Comparison of ENCODE assay signal across 29 cellular contexts in the genomic region with DNA sequence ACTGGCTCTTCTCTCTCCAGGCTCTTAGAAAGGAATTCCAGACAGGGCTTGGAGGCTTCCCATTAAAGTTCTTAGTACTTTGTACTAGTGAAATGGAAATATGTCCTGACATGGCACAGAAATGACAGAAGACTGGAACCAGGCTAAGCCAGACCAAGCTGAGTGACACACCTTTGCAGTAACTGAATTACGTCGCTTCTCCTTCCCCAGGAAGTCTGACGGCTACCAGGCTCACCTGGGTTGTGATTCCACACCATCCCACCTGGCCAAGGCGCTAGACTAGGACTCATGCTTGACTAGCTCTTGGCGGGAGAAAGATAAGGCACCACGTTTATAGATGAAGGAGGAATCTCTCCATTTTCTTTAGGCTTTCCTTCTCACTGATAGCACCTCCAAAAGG.
"Had no signal": no experiment of that assay in that cellular context is flagged by ENCODE, and none has a peak within 500 bp of the region (broad histone marks: within the 10 kb centered on the region; RNA-seq: fewer than 3 reads in every experiment).

No MANE protein-coding gene starts in this region.

- H3K4me3 ChIP-seq: breast epithelium, pancreas, prostate gland, spleen, thoracic aorta had no signal

- H3K27me3 Mint-ChIP-seq: activated CD4-positive, alpha-beta memory T cell treated with anti-CD3 and anti-CD28 coated beads, Interleukin-2, amount 10 ng/mL, durations not matched to agents 7 days and 5 days; activated CD4-positive, alpha-beta T cell treated with anti-CD3 and anti-CD28 coated beads, Interleukin-2, amount 10 ng/mL, durations not matched to agents 7 days and 5 days; activated T-cell treated with anti-CD3 and anti-CD28 coated beads, Interleukin-2, amount 50 U/mL, for 24 hours; activated T-helper 17 cell treated with anti-CD3 and anti-CD28 coated beads, Interleukin-2, amount 50 U/mL, for 72 hours; central memory CD8-positive, alpha-beta T cell; dendritic cell treated with granulocyte-macrophage colony-stimulating factor and Interleukin-4, amounts not matched to agents 40 ng/mL and 50 ng/mL, for 4 days; naive thymus-derived CD4-positive, alpha-beta T cell; stimulated activated naive CD8-positive, alpha-beta T cell treated with anti-CD3 and anti-CD28 coated beads, Interleukin-15, Interleukin-2, amounts not matched to agents 100 ng/mL and 50 ng/mL, for 24 hours; T-helper 17 cell had no signal

- H3K36me3 ChIP-seq: breast epithelium, pancreas, prostate gland, spleen, thoracic aorta had no signal

- H3K36me3 Mint-ChIP-seq: mesothelial cell of epicardium; naive thymus-derived CD4-positive, alpha-beta T cell; WTC11 had no signal

- DNase-seq: activated CD4-positive, alpha-beta memory T cell treated with anti-CD3 and anti-CD28 coated beads, Interleukin-2, amount 10 ng/mL, durations not matched to agents 7 days and 5 days; activated CD4-positive, alpha-beta T cell treated with anti-CD3 and anti-CD28 coated beads for 1 hour; activated CD4-positive, alpha-beta T cell treated with anti-CD3 and anti-CD28 coated beads, Interleukin-2, amount 10 ng/mL, durations not matched to agents 7 days and 5 days; activated CD8-positive, alpha-beta memory T cell treated with anti-CD3 and anti-CD28 coated beads, Interleukin-2, amount 50 U/mL, for 48 hours; activated gamma-delta T cell treated with Interleukin-2 at 50 U/mL for 16 hours; activated naive CD4-positive, alpha-beta T cell treated with anti-CD3 and anti-CD28 coated beads, Interleukin-2, amount 50 U/mL, for 16 hours; activated T-cell treated with anti-CD3 and anti-CD28 coated beads, Interleukin-2, amount 50 U/mL, for 24 hours; amniotic stem cell; glutamatergic neuron; hippocampal formation; naive thymus-derived CD4-positive, alpha-beta T cell; nucleus accumbens; pancreas; retina; spleen; T-helper 17 cell; T1000 had no signal

- H3K27ac ChIP-seq: breast epithelium, epithelial cell of prostate, pancreas, prostate gland, thoracic aorta had no signal

- H3K27ac Mint-ChIP-seq: activated CD4-positive, alpha-beta memory T cell treated with anti-CD3 and anti-CD28 coated beads, Interleukin-2, amount 10 ng/mL, durations not matched to agents 7 days and 5 days; activated CD4-positive, alpha-beta T cell treated with anti-CD3 and anti-CD28 coated beads, Interleukin-2, amount 10 ng/mL, durations not matched to agents 7 days and 5 days; activated T-cell treated with anti-CD3 and anti-CD28 coated beads, Interleukin-2, amount 50 U/mL, for 24 hours; activated T-helper 17 cell treated with anti-CD3 and anti-CD28 coated beads, Interleukin-2, amount 50 U/mL, for 72 hours; dendritic cell treated with granulocyte-macrophage colony-stimulating factor and Interleukin-4, amounts not matched to agents 40 ng/mL and 50 ng/mL, for 4 days; mesothelial cell of epicardium; stimulated activated naive CD8-positive, alpha-beta T cell treated with anti-CD3 and anti-CD28 coated beads, Interleukin-15, Interleukin-2, amounts not matched to agents 100 ng/mL and 50 ng/mL, for 24 hours; T-helper 17 cell; WTC11 had no signal

- H3K4me1 ChIP-seq: breast epithelium, prostate gland had no signal

- H3K9me3 ChIP-seq: breast epithelium, pancreas, prostate gland, spleen, thoracic aorta had no signal

- H3K27me3 ChIP-seq: breast epithelium, pancreas, spleen had no signal

- H3K4me3 Mint-ChIP-seq: activated CD4-positive, alpha-beta memory T cell treated with anti-CD3 and anti-CD28 coated beads, Interleukin-2, amount 10 ng/mL, durations not matched to agents 7 days and 5 days; activated CD4-positive, alpha-beta T cell treated with anti-CD3 and anti-CD28 coated beads, Interleukin-2, amount 10 ng/mL, durations not matched to agents 7 days and 5 days; activated T-cell treated with anti-CD3 and anti-CD28 coated beads, Interleukin-2, amount 50 U/mL, for 24 hours; activated T-helper 17 cell treated with anti-CD3 and anti-CD28 coated beads, Interleukin-2, amount 50 U/mL, for 72 hours; central memory CD8-positive, alpha-beta T cell; dendritic cell treated with granulocyte-macrophage colony-stimulating factor and Interleukin-4, amounts not matched to agents 40 ng/mL and 50 ng/mL, for 4 days; mesothelial cell of epicardium; naive thymus-derived CD4-positive, alpha-beta T cell; neural crest cell; stimulated activated naive CD8-positive, alpha-beta T cell treated with anti-CD3 and anti-CD28 coated beads, Interleukin-15, Interleukin-2, amounts not matched to agents 100 ng/mL and 50 ng/mL, for 24 hours; T-helper 17 cell; WTC11 had no signal

- H3K9me3 Mint-ChIP-seq: activated CD4-positive, alpha-beta memory T cell treated with anti-CD3 and anti-CD28 coated beads, Interleukin-2, amount 10 ng/mL, durations not matched to agents 7 days and 5 days; activated CD4-positive, alpha-beta T cell treated with anti-CD3 and anti-CD28 coated beads, Interleukin-2, amount 10 ng/mL, durations not matched to agents 7 days and 5 days; activated T-cell treated with anti-CD3 and anti-CD28 coated beads, Interleukin-2, amount 50 U/mL, for 24 hours; activated T-helper 17 cell treated with anti-CD3 and anti-CD28 coated beads, Interleukin-2, amount 50 U/mL, for 72 hours; central memory CD8-positive, alpha-beta T cell; dendritic cell treated with granulocyte-macrophage colony-stimulating factor and Interleukin-4, amounts not matched to agents 40 ng/mL and 50 ng/mL, for 4 days; mesothelial cell of epicardium; naive thymus-derived CD4-positive, alpha-beta T cell; neural crest cell; stimulated activated naive CD8-positive, alpha-beta T cell treated with anti-CD3 and anti-CD28 coated beads, Interleukin-15, Interleukin-2, amounts not matched to agents 100 ng/mL and 50 ng/mL, for 24 hours; WTC11 had no signal

- ATAC-seq: activated T-helper 17 cell treated with anti-CD3 and anti-CD28 coated beads, Interleukin-2, amount 50 U/mL, for 72 hours; naive thymus-derived CD4-positive, alpha-beta T cell; pancreas; SK-N-SH treated with all-trans-retinoic acid at 6 μM for 48 hours; T-helper 17 cell; WTC11 had no signal
